8 cellular contexts compared by ENCODE assay signal in genomic region chr4:48340276-48340904, GRCh38. TPM values are rescaled to one million over a fixed set of nuclear protein-coding genes. Genes with fewer than 3 reads are reported as not detected.
DNase-seq lines count a peak whose midpoint lies in the region; ATAC-seq and TF ChIP-seq lines count a peak whose summit lies in the region.

No MANE protein-coding gene starts in this region.

- H3K9me2 ChIP-seq in MM.1S (replicated peaks; ENCODE audit: insufficient read depth, low read length): no peaks in the 10 kb centered on the region

- H3K27me3 ChIP-seq in MM.1S (replicated peaks; ENCODE audit: insufficient read depth, low read length) (no peaks in the 10 kb centered on the region), right atrium auricular region (no peaks in the 10 kb centered on the region)

- peak overlapping the region; percentile 98 for H3K4me3 Mint-ChIP-seq in activated naive CD8-positive, alpha-beta T cell treated with anti-CD3 and anti-CD28 coated beads, Interleukin-2, amount 50 U/mL, for 24 hours

- DNase-seq in AG08396 (ENCODE audit: low spot score): peak; percentile 34
- no peak for DNase-seq in MM.1S
- DNase-seq in activated naive CD8-positive, alpha-beta T cell treated with anti-CD3 and anti-CD28 coated beads, Interleukin-2, amount 50 U/mL, for 24 hours: peak; percentile 30
- no peak for DNase-seq in right atrium auricular region (ENCODE audit: low spot score)
- DNase-seq in renal cortical epithelial cell (ENCODE audit: low read depth): peak; percentile 57
- no peak for DNase-seq in NK-92 treated with Interleukin-12 subunit alpha and Interleukin-12 subunit beta, amount 100 ng/mL, for 24 hours (lab: John Stamatoyannopoulos, UW)

- H3K9ac ChIP-seq in MM.1S (ENCODE audit: low read length): peak overlapping the region; percentile 49

- no peaks in the 10 kb centered on the region for H3K27me3 Mint-ChIP-seq in activated naive CD8-positive, alpha-beta T cell treated with anti-CD3 and anti-CD28 coated beads, Interleukin-2, amount 50 U/mL, for 24 hours

- H3K27ac ChIP-seq in MM.1S (ENCODE audit: low read length): peak overlapping the region; percentile 41; the same call in 1 of the 2 replicates
- H3K27ac ChIP-seq in right atrium auricular region: peak overlapping the region; percentile 94 to 99

- no peaks in the 10 kb centered on the region for H3K9me3 ChIP-seq in MM.1S (replicated peaks; ENCODE audit: insufficient read depth, low read length)
- H3K9me3 ChIP-seq in right atrium auricular region: no peaks in the 10 kb centered on the region

- TF ChIP-seq CTCF in MM.1S (IDR thresholded peaks at IDR 0.05; ENCODE audit: low read length) (no peak), right atrium auricular region (IDR thresholded peaks at IDR 0.05) (no peak)

- H4K20me1 ChIP-seq in MM.1S (ENCODE audit: insufficient read depth, low read length): no peaks in the 10 kb centered on the region

- peaks cover 38% of the 10 kb centered on the region for H3K79me2 ChIP-seq in MM.1S (ENCODE audit: low read length)

- peaks cover 12% of the 10 kb centered on the region; the same call in 1 of the 2 replicates for H3F3A ChIP-seq in MM.1S (ENCODE audit: insufficient read depth, low read length)

- H3K4me1 ChIP-seq in MM.1S (ENCODE audit: low read length) (peaks cover 28% of the 10 kb centered on the region), right atrium auricular region (peaks cover 0 to 34% of the 10 kb centered on the region in 2 donors)

- H3K9me3 Mint-ChIP-seq in activated naive CD8-positive, alpha-beta T cell treated with anti-CD3 and anti-CD28 coated beads, Interleukin-2, amount 50 U/mL, for 24 hours: no peaks in the 10 kb centered on the region

- H2AFZ ChIP-seq in MM.1S (ENCODE audit: low read length): peak overlapping the region; percentile 50

- H3K4me1 Mint-ChIP-seq in activated naive CD8-positive, alpha-beta T cell treated with anti-CD3 and anti-CD28 coated beads, Interleukin-2, amount 50 U/mL, for 24 hours: peaks cover 56% of the 10 kb centered on the region

- H3K4me3 ChIP-seq in MM.1S (ENCODE audit: low read length) (peak overlapping the region; percentile 72), right atrium auricular region (peak overlapping the region; percentile 45 to 95)

- peak overlapping the region; percentile 90 for H3K27ac Mint-ChIP-seq in activated naive CD8-positive, alpha-beta T cell treated with anti-CD3 and anti-CD28 coated beads, Interleukin-2, amount 50 U/mL, for 24 hours

- ATAC-seq in GM19395 (IDR thresholded peaks at IDR 0.05; ENCODE audit: unreplicated experiment) (peak; percentile 16), GM18870 (IDR thresholded peaks at IDR 0.05; ENCODE audit: unreplicated experiment) (no peak)
- peak; percentile 30 for ATAC-seq in activated naive CD8-positive, alpha-beta T cell treated with anti-CD3 and anti-CD28 coated beads, Interleukin-2, amount 50 U/mL, for 24 hours

- H3K36me3 ChIP-seq in MM.1S (replicated peaks; ENCODE audit: insufficient read depth, low read length) (no peaks in the 10 kb centered on the region), right atrium auricular region (no peaks in the 10 kb centered on the region)

- H3K4me2 ChIP-seq in MM.1S (ENCODE audit: low read depth, low read length): peak overlapping the region; percentile 72

- no peaks in the 10 kb centered on the region for H3K36me3 Mint-ChIP-seq in activated naive CD8-positive, alpha-beta T cell treated with anti-CD3 and anti-CD28 coated beads, Interleukin-2, amount 50 U/mL, for 24 hours (ENCODE audit: low read depth)

RNA-seq across cellular contexts. Expression of gene SLAIN2, which starts 0.9 kb away (rescaled TPM):
- total RNA-seq in right atrium auricular region (100 to 1,000 TPM in 1 of 2 donors, 10 to 100 TPM in 1; 82.1 to 199 TPM), renal cortical epithelial cell (13.4 and 36.5 TPM in 2 replicates)

Comparison
In these comparisons a context has a peak if more than half of its experiments do, and no peak if none do; other contexts are left out.
1. DNase-seq: peak in AG08396 (single experiment), activated naive CD8-positive, alpha-beta T cell treated with anti-CD3 and anti-CD28 coated beads, Interleukin-2, amount 50 U/mL, for 24 hours (single experiment) and renal cortical epithelial cell (single experiment); none in MM.1S (single experiment), right atrium auricular region (single experiment) and NK-92 treated with Interleukin-12 subunit alpha and Interleukin-12 subunit beta, amount 100 ng/mL, for 24 hours (single experiment).